In the genomic region with DNA sequence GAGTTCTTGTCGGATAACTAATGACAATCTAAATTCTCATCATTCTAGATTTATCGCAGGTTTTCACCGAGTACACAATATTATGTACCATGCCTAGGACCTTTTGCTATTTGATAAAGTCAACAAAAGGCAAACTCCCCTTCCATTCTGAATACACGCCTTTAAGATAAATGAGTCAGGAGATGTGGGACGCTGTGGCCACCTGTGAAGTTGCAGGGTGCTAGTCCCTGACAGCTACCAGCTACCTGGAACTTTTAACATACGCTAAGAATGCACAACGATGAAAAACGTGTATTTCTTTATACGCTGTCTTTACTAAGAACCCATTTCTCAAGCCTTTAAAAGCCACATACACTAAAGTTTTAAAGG, we compare ENCODE assay signal across 8 cellular contexts. TPM values are rescaled to one million over a fixed set of nuclear protein-coding genes. Genes with fewer than 3 reads are reported as not detected.
DNase-seq lines count a peak whose midpoint lies in the region; ATAC-seq, FAIRE-seq and TF ChIP-seq lines count a peak whose summit lies in the region.

No MANE protein-coding gene starts in this region.

- intact Hi-C loops in K562 (cut with micrococcal nuclease) = no loop called here

- H3K4me3 Mint-ChIP-seq in mesothelial cell of epicardium = peak overlapping the region; percentile 83

- TF ChIP-seq EP300 in A549 (IDR thresholded peaks at IDR 0.05) (no peak), K562 (IDR thresholded peaks at IDR 0.05; ENCODE audit: low read length) (no peak)

- peak overlapping the region; percentile 85 for H3K4me3 ChIP-seq in A549
- H3K4me3 ChIP-seq in K562 = peak overlapping the region; percentile 61

- CTCF ChIA-PET in A549 (lab: Yijun Ruan, JAX) (interaction anchor here (1.4 to 1.6 kb wide), 2 partner anchors 14 to 291 kb away, joined by 3 to 10 read pairs; no protein-coding TSS in a partner anchor), K562 (lab: Yijun Ruan, JAX; ENCODE audit: low intra/inter-chr PET ratio) (no interaction called here)

- H3K27me3 ChIP-seq in K562 (ENCODE audit: control insufficient read depth in 2 of 2, insufficient read depth in 2 of 2, low read length in 2 of 2) = no peaks in the 10 kb centered on the region; a peak in 1 of 5 replicates

- H3K27ac ChIP-seq in A549 = peak overlapping the region; percentile 79 to 89
- H3K27ac ChIP-seq in K562 (ENCODE audit: extremely low read depth, low read depth, low read length) = no peak overlapping the region

- no peaks in the 10 kb centered on the region for H3K9me3 Mint-ChIP-seq in mesothelial cell of epicardium

- in situ Hi-C loops in K562 (cut with MboI) = no loop called here

- no peaks in the 10 kb centered on the region for H3K9me1 ChIP-seq in K562 (ENCODE audit: control insufficient read depth, insufficient read depth, low read length)

- TF ChIP-seq POLR2A in A549 (IDR thresholded peaks at IDR 0.05; ENCODE audit: low read length) = no peak
- no peak for TF ChIP-seq POLR2A in K562 (conservative IDR thresholded peaks at IDR 0.05)

- no peak for TF ChIP-seq RAD21 in A549 (conservative IDR thresholded peaks at IDR 0.05 in 1 of 2, IDR thresholded peaks at IDR 0.05 in 1 of 2)
- no peak for TF ChIP-seq RAD21 in K562 (CRISPR knock-in tag; conservative IDR thresholded peaks at IDR 0.05 in 1 of 2, IDR thresholded peaks at IDR 0.05 in 1 of 2)

- no peak for TF ChIP-seq CTCF in A549 (IDR thresholded peaks at IDR 0.05)
- no peak for TF ChIP-seq CTCF in K562 (IDR thresholded peaks at IDR 0.05 in 2 of 3, conservative IDR thresholded peaks at IDR 0.05 in 1 of 3; ENCODE audit: insufficient read depth in 2 of 3, low read depth in 1 of 3, low read length in 3 of 3)
- no peak for TF ChIP-seq CTCF in mesothelial cell of epicardium (IDR thresholded peaks at IDR 0.05; ENCODE audit: unreplicated experiment)

- peaks cover 61% of the 10 kb centered on the region for H3K4me1 Mint-ChIP-seq in mesothelial cell of epicardium

- H3K4me2 ChIP-seq in A549 = peak overlapping the region; percentile 97
- H3K4me2 ChIP-seq in K562 (ENCODE audit: insufficient read depth, low read length) = peak overlapping the region; percentile 82

- no TSS peak for BruUV-seq in K562 (replicated peaks; lab: Mats Ljungman, UMichigan)

- no peaks in the 10 kb centered on the region for H3K79me2 ChIP-seq in K562 (ENCODE audit: control insufficient read depth, insufficient read depth, low read length)

- H3K27ac Mint-ChIP-seq in mesothelial cell of epicardium = peak overlapping the region; percentile 89

- H3K9ac ChIP-seq in K562 (ENCODE audit: insufficient read depth in 1 of 2, low read depth in 2 of 2, low read length in 2 of 2) = peak overlapping the region; percentile 45 to 89; a peak in 3 of 4 replicates

- FAIRE-seq in A549 (lab: Jason Lieb, UNC) (no peak), K562 (lab: Jason Lieb, UNC) (peak; percentile 70)

- POLR2A ChIA-PET in A549 (lab: Yijun Ruan, JAX) = interaction anchor here (1.1 kb wide), 1 partner anchor 476 kb away, joined by 4 read pairs; the partner anchor contains the start of gene MDM2
- POLR2A ChIA-PET in K562 (lab: Yijun Ruan, JAX) = interaction anchor here (0.6 to 2.0 kb wide), 8 partner anchors 10 to 138 kb away, joined by 3 to 8 read pairs (median 4); no protein-coding TSS in a partner anchor

- H2AFZ ChIP-seq in K562 (ENCODE audit: low read depth, low read length) = peak overlapping the region; percentile 73

- WGBS in A549 (ENCODE audit: missing lambda C conversion rate) = 38% methylated on average over 9 of the region's 9 CpGs
- 10% methylated on average over 9 of the region's 9 CpGs for WGBS in K562 (ENCODE audit: insufficient coverage, low coverage, missing lambda C conversion rate)

- H4K20me1 ChIP-seq in K562 (replicated peaks; ENCODE audit: control insufficient read depth, insufficient read depth, low read length) = no peaks in the 10 kb centered on the region

- DNase-seq in A549 (ENCODE audit: low read depth in 1 of 2, low spot score in 1 of 2) (no peak), K562 (ENCODE audit: extremely low read depth in 1 of 4, low spot score in 3 of 4) (peak in 2 of 4 experiments; percentile 28 to 55), mesothelial cell of epicardium (ENCODE audit: low spot score in 2 of 2, unreplicated experiment in 2 of 2) (no peak), superior temporal gyrus (ENCODE audit: extremely low spot score) (no peak), occipital lobe (lab: John Stamatoyannopoulos, UW) (no peak)
- DNase-seq in effector CD8-positive, alpha-beta T cell (lab: John Stamatoyannopoulos, UW) = no peak

- ATAC-seq in A549 = no peak
- ATAC-seq in HG02973 (IDR thresholded peaks at IDR 0.05; ENCODE audit: unreplicated experiment) = peak; percentile 8
- ATAC-seq in K562 = peak; percentile 49
- no peak for ATAC-seq in HG03095 (IDR thresholded peaks at IDR 0.05; ENCODE audit: unreplicated experiment)

- no peaks in the 10 kb centered on the region for H3K9me3 ChIP-seq in A549
- no peaks in the 10 kb centered on the region for H3K9me3 ChIP-seq in K562 (replicated peaks; ENCODE audit: control insufficient read depth, insufficient read depth, low read depth, low read length)

- peaks cover 13% of the 10 kb centered on the region for H3K4me1 ChIP-seq in A549
- peaks cover 0 to 10% of the 10 kb centered on the region in 2 experiments; a peak in 2 of 5 replicates for H3K4me1 ChIP-seq in K562 (replicated peaks in 1 of 2; ENCODE audit: control insufficient read depth in 2 of 2, insufficient read depth in 2 of 2, low read length in 2 of 2)

- peaks cover 6% of the 10 kb centered on the region for H3K36me3 Mint-ChIP-seq in mesothelial cell of epicardium

- H3K27me3 Mint-ChIP-seq in mesothelial cell of epicardium (ENCODE audit: low read depth) = no peaks in the 10 kb centered on the region

- no peaks in the 10 kb centered on the region; the same call in 2 of the 3 replicates for H3K36me3 ChIP-seq in K562 (ENCODE audit: control insufficient read depth, insufficient read depth, low read length)

TF ChIP-seq in A549, 52 proteins besides CTCF, POLR2A, EP300 and RAD21 (continues in another document):
- TF ChIP-seq, protein P1, sequence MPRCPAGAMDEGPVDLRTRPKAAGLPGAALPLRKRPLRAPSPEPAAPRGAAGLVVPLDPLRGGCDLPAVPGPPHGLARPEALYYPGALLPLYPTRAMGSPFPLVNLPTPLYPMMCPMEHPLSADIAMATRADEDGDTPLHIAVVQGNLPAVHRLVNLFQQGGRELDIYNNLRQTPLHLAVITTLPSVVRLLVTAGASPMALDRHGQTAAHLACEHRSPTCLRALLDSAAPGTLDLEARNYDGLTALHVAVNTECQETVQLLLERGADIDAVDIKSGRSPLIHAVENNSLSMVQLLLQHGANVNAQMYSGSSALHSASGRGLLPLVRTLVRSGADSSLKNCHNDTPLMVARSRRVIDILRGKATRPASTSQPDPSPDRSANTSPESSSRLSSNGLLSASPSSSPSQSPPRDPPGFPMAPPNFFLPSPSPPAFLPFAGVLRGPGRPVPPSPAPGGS (IDR thresholded peaks at IDR 0.05) = no peak
- TF ChIP-seq FOSB (CRISPR knock-in tag; IDR thresholded peaks at IDR 0.05) = no peak
- TF ChIP-seq RFX5 (IDR thresholded peaks at IDR 0.05) = no peak
- no peak for TF ChIP-seq MAZ (IDR thresholded peaks at IDR 0.05; ENCODE audit: borderline replicate concordance, low read depth, low read length)
- TF ChIP-seq POLR2AphosphoS2 (conservative IDR thresholded peaks at IDR 0.05; ENCODE audit: low read length) = no peak
- no peak for TF ChIP-seq MYC (IDR thresholded peaks at IDR 0.05; ENCODE audit: borderline replicate concordance, low read length)

TF ChIP-seq in K562, 482 proteins besides CTCF, POLR2A, EP300 and RAD21 (continues in another document):
- no peak; the same call in 1 of the 2 replicates for TF ChIP-seq ZZZ3 (IDR thresholded peaks at IDR 0.05)
- TF ChIP-seq ZBTB33 (CRISPR knock-in tag; IDR thresholded peaks at IDR 0.05) = no peak

RNA-seq across cellular contexts. Expression of gene MDM1, which starts 0.7 kb away (rescaled TPM):
- polyA plus RNA-seq in A549 (2011; rRNA removed) (17.5 and 24.5 TPM in 2 replicates), A549 (2017; fragmentation: RNase III; extraction: RNeasy Plus Mini Kit Qiagen cat#74134 plus additional on column Dnase treatment) (10.4 to 12.5 TPM (median 11.0 TPM) in 3 replicates), K562 (2011; rRNA removed) (11.7 and 16.1 TPM in 2 replicates), K562 (2014; fragmentation: Illumina TruSeq; extraction: Trizol) (10.2 and 13.1 TPM in 2 replicates), K562 (2014; fragmentation: Nextera tagmentation; extraction: Ambion mirVana) (10 to 100 TPM in 1 of 2 experiments, 1 to 10 TPM in 1; 7.5 to 12.8 TPM), K562 (2014; rRNA removed) (13.8 and 15.5 TPM in 2 replicates)
- 4.4 and 4.5 TPM in 2 replicates for polyA plus RNA-seq in A549 (2012; cell fraction: cytosol; rRNA removed)
- 7.3 and 10.8 TPM in 2 replicates for polyA plus RNA-seq in A549 (2012; cell fraction: nucleus; rRNA removed)
- 5.9 and 6.5 TPM in 2 replicates for polyA minus RNA-seq in A549 (2011; rRNA and poly(A)+ RNA removed)
- total RNA-seq in K562 (2011; cell fraction: chromatin; rRNA removed; ENCODE audit: low replicate concordance) = 9.7 and 33.5 TPM in 2 replicates
- total RNA-seq in K562 (2011; cell fraction: nucleolus; rRNA removed) = 4.5 and 5.0 TPM in 2 replicates
- total RNA-seq in K562 (2011; cell fraction: nucleoplasm; rRNA removed) = 16.9 and 28.1 TPM in 2 replicates
- total RNA-seq in K562 (2014; rRNA removed) (8.8 and 10.4 TPM in 2 replicates), K562 (2014; rRNA removed; fragmentation: Illumina TruSeq; extraction: Trizol) (14.1 and 16.7 TPM in 2 replicates), K562 (2015; rRNA removed; fragmentation: Illumina TruSeq; extraction: Trizol) (16.4 and 16.8 TPM in 2 replicates), K562 (2021) (9.1 and 11.3 TPM in 2 replicates), mesothelial cell of epicardium (20.9 to 26.4 TPM (median 21.4 TPM) in 3 replicates), occipital lobe (29.8 TPM)
- 1.5 and 3.5 TPM in 2 replicates for polyA plus RNA-seq in K562 (2011; cell fraction: cytosol; rRNA removed)
- polyA plus RNA-seq in K562 (2011; cell fraction: nucleus; rRNA removed) = 21.2 and 29.7 TPM in 2 replicates
- 8.0 and 8.2 TPM in 2 replicates for polyA plus RNA-seq in K562 (2012)
- 9.9 and 14.2 TPM in 2 replicates for polyA minus RNA-seq in K562 (2011; rRNA and poly(A)+ RNA removed)
- polyA minus RNA-seq in K562 (2011; cell fraction: cytosol; rRNA and poly(A)+ RNA removed) = 1.9 and 5.3 TPM in 2 replicates
- 20.6 and 41.8 TPM in 2 replicates for polyA minus RNA-seq in K562 (2011; cell fraction: nucleus; rRNA and poly(A)+ RNA removed)

Comparison
In these comparisons a context has a peak if more than half of its experiments do, and no peak if none do; other contexts are left out.
1. ATAC-seq: peak in HG02973 (single experiment) and K562 (single experiment); none in A549 (0 of 2) and HG03095 (single experiment).